In genomic region chr21:45478115-45478801, GRCh38 we compare ENCODE assay signal across 8 cellular contexts.
DNase-seq lines count a peak whose midpoint lies in the region; ATAC-seq and TF ChIP-seq lines count a peak whose summit lies in the region.

No MANE protein-coding gene starts in this region.

- H4K91ac ChIP-seq in neuronal stem cell (ENCODE audit: low read depth, low read length, poor library complexity) = no peak overlapping the region

- H3K9me3 ChIP-seq in Peyer's patch (no peaks in the 10 kb centered on the region), neuronal stem cell (replicated peaks in 1 of 2; ENCODE audit: control insufficient read depth in 2 of 2, insufficient read depth in 1 of 2, low read depth in 1 of 2, low read length in 2 of 2) (peaks cover 0 to 11% of the 10 kb centered on the region in 2 donors)

- no peak overlapping the region for H3K9ac ChIP-seq in neuronal stem cell (ENCODE audit: low read depth, low read length, poor library complexity)

- no peaks in the 10 kb centered on the region for H3K9me3 Mint-ChIP-seq in activated T-helper 2 cell treated with anti-CD3 and anti-CD28 coated beads, Interferon-gamma antibody, Interleukin-2, Interleukin-4, amounts not matched to agents 10 μg/mL and 5 μg/mL and 100 μg/mL, durations not matched to agents 14 hours and 24 hours and 36 hours

- peak overlapping the region; percentile 95 for H2AK5ac ChIP-seq in neuronal stem cell (ENCODE audit: low read depth, low read length)

- peak overlapping the region; percentile 90 for H2BK12ac ChIP-seq in neuronal stem cell (ENCODE audit: low read length)

- no peak overlapping the region for H4K8ac ChIP-seq in neuronal stem cell (ENCODE audit: low read depth, low read length)

- peak overlapping the region; percentile 83 for H3K4me3 Mint-ChIP-seq in activated T-helper 2 cell treated with anti-CD3 and anti-CD28 coated beads, Interferon-gamma antibody, Interleukin-2, Interleukin-4, amounts not matched to agents 10 μg/mL and 5 μg/mL and 100 μg/mL, durations not matched to agents 14 hours and 24 hours and 36 hours (ENCODE audit: low read depth)

- peak overlapping the region; percentile 72 for H2BK120ac ChIP-seq in neuronal stem cell (ENCODE audit: low read depth, low read length)

- intact Hi-C loops in activated T-helper 2 cell treated with anti-CD3 and anti-CD28 coated beads, Interferon-gamma antibody, Interleukin-2, Interleukin-4, amounts not matched to agents 10 μg/mL and 5 μg/mL and 100 μg/mL, durations not matched to agents 14 hours and 24 hours and 36 hours (cut with micrococcal nuclease) = loop anchor here (1.0 to 5.0 kb wide), 3 partner anchors 74 to 343 kb away; no protein-coding TSS in a partner anchor

- peak overlapping the region; percentile 72 for H3K18ac ChIP-seq in neuronal stem cell (ENCODE audit: low read length)

- H3K4me1 ChIP-seq in Peyer's patch (peaks cover 0 to 6% (median 0%) of the 10 kb centered on the region in 4 donors), neuronal stem cell (ENCODE audit: control insufficient read depth in 2 of 2, insufficient read depth in 1 of 2, low read depth in 1 of 2, low read length in 2 of 2) (peaks cover 2 to 3% of the 10 kb centered on the region in 2 donors)

- peaks cover 4% of the 10 kb centered on the region for H3K79me1 ChIP-seq in neuronal stem cell (ENCODE audit: low read depth, low read length)

- H3K27me3 ChIP-seq in Peyer's patch (no peaks in the 10 kb centered on the region), neuronal stem cell (ENCODE audit: control insufficient read depth in 3 of 3, insufficient read depth in 3 of 3, low read depth in 1 of 3, low read length in 3 of 3) (peaks cover 0 to 14% (median 5%) of the 10 kb centered on the region in 3 experiments)

- H3K4me2 ChIP-seq in neuronal stem cell (ENCODE audit: insufficient read depth, low read length, poor library complexity, severe bottlenecking) = no peak overlapping the region

- peak overlapping the region; percentile 12 for H2BK15ac ChIP-seq in neuronal stem cell (ENCODE audit: low read length)

- peak overlapping the region; percentile 44 to 71 (median 60) for H3K27ac ChIP-seq in Peyer's patch
- no peak overlapping the region for H3K27ac ChIP-seq in neuronal stem cell (replicated peaks; ENCODE audit: low read length)

- peak; percentile 83 for DNase-seq in AG20443 (ENCODE audit: low spot score)
- peak; percentile 44 for DNase-seq in HT-29 (ENCODE audit: low spot score)
- peak; percentile 71 to 88 (median 77) for DNase-seq in Peyer's patch
- peak; percentile 73 for DNase-seq in activated T-helper 2 cell treated with anti-CD3 and anti-CD28 coated beads, Interferon-gamma antibody, Interleukin-2, Interleukin-4, amounts not matched to agents 10 μg/mL and 5 μg/mL and 100 μg/mL, durations not matched to agents 14 hours and 24 hours and 36 hours (ENCODE audit: low spot score)
- DNase-seq in fibroblast of villous mesenchyme (ENCODE audit: low read depth) = peak; percentile 70
- peak; percentile 61 for DNase-seq in neuronal stem cell (ENCODE audit: low spot score)
- DNase-seq in stromal cell of bone marrow (ENCODE audit: low read depth) = peak; percentile 21

- H2BK5ac ChIP-seq in neuronal stem cell (ENCODE audit: low read length) = no peak overlapping the region

- no peaks in the 10 kb centered on the region for H3K27me3 Mint-ChIP-seq in activated T-helper 2 cell treated with anti-CD3 and anti-CD28 coated beads, Interferon-gamma antibody, Interleukin-2, Interleukin-4, amounts not matched to agents 10 μg/mL and 5 μg/mL and 100 μg/mL, durations not matched to agents 14 hours and 24 hours and 36 hours (ENCODE audit: low read depth)

- no peaks in the 10 kb centered on the region for H3K36me3 Mint-ChIP-seq in activated T-helper 2 cell treated with anti-CD3 and anti-CD28 coated beads, Interferon-gamma antibody, Interleukin-2, Interleukin-4, amounts not matched to agents 10 μg/mL and 5 μg/mL and 100 μg/mL, durations not matched to agents 14 hours and 24 hours and 36 hours (ENCODE audit: low read depth)

- H3K4me3 ChIP-seq in Peyer's patch (peak overlapping the region; percentile 2 to 47 (median 15)), fibroblast of villous mesenchyme (ENCODE audit: low read depth, low read length) (no peak overlapping the region), neuronal stem cell (ENCODE audit: low read length in 2 of 2) (no peak overlapping the region)

- H2AFZ ChIP-seq in neuronal stem cell (ENCODE audit: low read length) = peak overlapping the region; percentile 68

- peak overlapping the region; percentile 94 for H3K14ac ChIP-seq in neuronal stem cell (ENCODE audit: low read length)

- no peak for ATAC-seq in GM19328 (IDR thresholded peaks at IDR 0.05; ENCODE audit: unreplicated experiment)

- TF ChIP-seq CTCF in Peyer's patch (IDR thresholded peaks at IDR 0.05) (peak; percentile 79 to 88 (median 84)), fibroblast of villous mesenchyme (IDR thresholded peaks at IDR 0.05; ENCODE audit: insufficient read depth, low read depth, low read length) (peak; percentile 72)

- peak overlapping the region; percentile 92 for H3K23ac ChIP-seq in neuronal stem cell (ENCODE audit: low read depth, low read length, poor library complexity)

- H3K36me3 ChIP-seq in Peyer's patch (peaks cover 0 to 6% (median 0%) of the 10 kb centered on the region in 3 donors), neuronal stem cell (replicated peaks in 1 of 2; ENCODE audit: control insufficient read depth in 2 of 2, insufficient read depth in 2 of 2, low read length in 2 of 2) (peaks cover 0 to 25% of the 10 kb centered on the region in 2 donors)

- H3K4ac ChIP-seq in neuronal stem cell (ENCODE audit: low read length) = no peak overlapping the region

- no peak for TF ChIP-seq POLR2A in Peyer's patch (IDR thresholded peaks at IDR 0.05)

- H3K4me1 Mint-ChIP-seq in activated T-helper 2 cell treated with anti-CD3 and anti-CD28 coated beads, Interferon-gamma antibody, Interleukin-2, Interleukin-4, amounts not matched to agents 10 μg/mL and 5 μg/mL and 100 μg/mL, durations not matched to agents 14 hours and 24 hours and 36 hours (ENCODE audit: low read depth) = peaks cover 22% of the 10 kb centered on the region

- WGBS in neuronal stem cell (ENCODE audit: extremely low coverage in 2 of 2, insufficient read length in 2 of 2, insufficient replicate concordance in 1 of 2), 2 donors = no CpG with 5 or more reads among the region's 32 CpGs

- peak overlapping the region; percentile 96 for H3K27ac Mint-ChIP-seq in activated T-helper 2 cell treated with anti-CD3 and anti-CD28 coated beads, Interferon-gamma antibody, Interleukin-2, Interleukin-4, amounts not matched to agents 10 μg/mL and 5 μg/mL and 100 μg/mL, durations not matched to agents 14 hours and 24 hours and 36 hours

Comparison
In these comparisons a context has a peak if more than half of its experiments do, and no peak if none do; other contexts are left out.
1. DNase-seq: peak in every context shown above with its lines; median percentile 83 in AG20443; 77 in Peyer's patch; 73 in activated T-helper 2 cell treated with anti-CD3 and anti-CD28 coated beads, Interferon-gamma antibody, Interleukin-2, Interleukin-4, amounts not matched to agents 10 μg/mL and 5 μg/mL and 100 μg/mL, durations not matched to agents 14 hours and 24 hours and 36 hours; 70 in fibroblast of villous mesenchyme; 61 in neuronal stem cell; 44 in HT-29; 21 in stromal cell of bone marrow.
2. H3K4me3 ChIP-seq: peak in Peyer's patch (4 of 4); none in fibroblast of villous mesenchyme (single experiment) and neuronal stem cell (0 of 2).